Comparison of ENCODE assay signal across 19 cellular contexts in genomic region chr6:33877982-33878381, GRCh38.
"Had no signal": no experiment of that assay in that cellular context is flagged by ENCODE, and none has a peak within 500 bp of the region (broad histone marks: within the 10 kb centered on the region; RNA-seq: fewer than 3 reads in every experiment).

No MANE protein-coding gene starts in this region.

- H3K9me3 ChIP-seq: testis, vagina had no signal

- H3K27me3 ChIP-seq: testis, vagina had no signal

- H3K4me3 ChIP-seq: testis, vagina had no signal

- DNase-seq: activated CD4-positive, alpha-beta T cell treated with anti-CD3 and anti-CD28 coated beads for 1 hour; activated CD4-positive, alpha-beta T cell treated with anti-CD3 and anti-CD28 coated beads, Interleukin-2, amount 50 U/mL, for 1 hour; activated CD8-positive, alpha-beta T cell treated with anti-CD3 and anti-CD28 coated beads, Interleukin-2, amount 10 ng/mL, durations not matched to agents 7 days and 5 days; activated gamma-delta T cell; aorta; brain microvascular endothelial cell; central memory CD4-positive, alpha-beta T cell; dermis blood vessel endothelial cell; effector CD8-positive, alpha-beta T cell; foreskin melanocyte; hippocampal formation; nephron progenitor cell; stimulated activated CD4-positive, alpha-beta T cell treated with anti-CD3 and anti-CD28 coated beads, Interleukin-2, amount 100 ng/mL, for 48 hours; stimulated activated CD8-positive, alpha-beta memory T cell treated with anti-CD3 and anti-CD28 coated beads, Interleukin-4, amount 100 ng/mL, for 48 hours; stimulated activated naive B cell treated with anti-CD40 and anti-IgM and Interleukin-4, amounts not matched to agents 10 μg/mL and 1 μg/mL and 100 μg/mL, for 72 hours; T-helper 9 cell; testis had no signal

- H3K36me3 ChIP-seq: brain microvascular endothelial cell, vagina had no signal

- ATAC-seq: activated CD8-positive, alpha-beta T cell treated with anti-CD3 and anti-CD28 coated beads, Interleukin-2, amount 10 ng/mL, durations not matched to agents 7 days and 5 days; activated naive CD4-positive, alpha-beta T cell treated with anti-CD3 and anti-CD28 coated beads, Interleukin-2, amount 50 U/mL, for 72 hours; stimulated activated naive B cell treated with anti-CD40 and anti-IgM and Interleukin-4, amounts not matched to agents 10 μg/mL and 1 μg/mL and 100 μg/mL, for 72 hours had no signal

- H3K27ac ChIP-seq: brain microvascular endothelial cell, testis, vagina had no signal

- H3K4me1 ChIP-seq: testis, vagina had no signal
